In genomic region chr11:92765965-92766371, GRCh38 we compare ENCODE assay signal across 8 cellular contexts.
DNase-seq lines count a peak whose midpoint lies in the region; ATAC-seq and TF ChIP-seq lines count a peak whose summit lies in the region.

No MANE protein-coding gene starts in this region.

- H3K9me3 ChIP-seq in spleen = no peaks in the 10 kb centered on the region

- ATAC-seq in HG02885 (IDR thresholded peaks at IDR 0.05; ENCODE audit: poor library complexity, unreplicated experiment) = peak; percentile 34
- peak; percentile 93 for ATAC-seq in WTC11
- no peak for ATAC-seq in GM18519 (IDR thresholded peaks at IDR 0.05; ENCODE audit: low FRiP score, unreplicated experiment)

- H3K27ac Mint-ChIP-seq in WTC11 = peak overlapping the region; percentile 86

- peaks cover 0 to 6% (median 0%) of the 10 kb centered on the region in 7 donors for H3K27me3 ChIP-seq in spleen (replicated peaks in 1 of 7)

- TF ChIP-seq POLR2A in spleen (IDR thresholded peaks at IDR 0.05) = no peak

- H3K9me3 Mint-ChIP-seq in WTC11 = no peaks in the 10 kb centered on the region

- peak overlapping the region in 4 of 8 donors; percentile 6 to 52 (median 24) for H3K4me3 ChIP-seq in spleen

- peaks cover 0 to 20% (median 12%) of the 10 kb centered on the region in 6 donors for H3K4me1 ChIP-seq in spleen

- TF ChIP-seq CTCF in WTC11 (IDR thresholded peaks at IDR 0.05) (no peak), spleen (IDR thresholded peaks at IDR 0.05 in 8 of 11, conservative IDR thresholded peaks at IDR 0.05 in 3 of 11) (no peak)

- H3K36me3 ChIP-seq in spleen = no peaks in the 10 kb centered on the region

- intact Hi-C loops in spleen (cut with DNase I; ENCODE audit: low total_unique reads) = no loop called here

- peaks cover 20% of the 10 kb centered on the region for H3K4me1 Mint-ChIP-seq in WTC11

- DNase-seq in WTC11 (ENCODE audit: low spot score) (peak; percentile 54), hepatic stellate cell (ENCODE audit: low spot score) (peak; percentile 7), spleen (peak; percentile 76), NOMO-1 (lab: John Stamatoyannopoulos, UW; ENCODE audit: unreplicated experiment in 2 of 2) (no peak), SW 1271 (lab: John Stamatoyannopoulos, UW) (no peak)
- no peak for DNase-seq in activated naive CD4-positive, alpha-beta T cell treated with Interleukin-2 at 50 U/mL for 16 hours

- POLR2A ChIA-PET in WTC11 (lab: Charles Lee) = no interaction called here

- peak overlapping the region in 6 of 8 donors; percentile 35 to 74 (median 51) for H3K27ac ChIP-seq in spleen

- no peaks in the 10 kb centered on the region for H3K27me3 Mint-ChIP-seq in WTC11 (ENCODE audit: low read depth)

- H3K4me3 Mint-ChIP-seq in WTC11 = no peak overlapping the region

- H3K36me3 Mint-ChIP-seq in WTC11 = no peaks in the 10 kb centered on the region

- 1 to 4% (median 2%) methylated on average over 10 of the region's 10 CpGs for WGBS in spleen, 5 donors

- CTCF ChIA-PET in WTC11 (lab: Charles Lee) = no interaction called here

TF ChIP-seq in WTC11, 78 proteins besides CTCF, POLR2A, EP300 and RAD21:
- TF ChIP-seq, protein P1, sequence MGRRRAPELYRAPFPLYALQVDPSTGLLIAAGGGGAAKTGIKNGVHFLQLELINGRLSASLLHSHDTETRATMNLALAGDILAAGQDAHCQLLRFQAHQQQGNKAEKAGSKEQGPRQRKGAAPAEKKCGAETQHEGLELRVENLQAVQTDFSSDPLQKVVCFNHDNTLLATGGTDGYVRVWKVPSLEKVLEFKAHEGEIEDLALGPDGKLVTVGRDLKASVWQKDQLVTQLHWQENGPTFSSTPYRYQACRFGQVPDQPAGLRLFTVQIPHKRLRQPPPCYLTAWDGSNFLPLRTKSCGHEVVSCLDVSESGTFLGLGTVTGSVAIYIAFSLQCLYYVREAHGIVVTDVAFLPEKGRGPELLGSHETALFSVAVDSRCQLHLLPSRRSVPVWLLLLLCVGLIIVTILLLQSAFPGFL (CRISPR knock-in tag; IDR thresholded peaks at IDR 0.05; ENCODE audit: borderline replicate concordance) = no peak
- TF ChIP-seq EMX1 (CRISPR knock-in tag; IDR thresholded peaks at IDR 0.05) (no peak), ETV6 (CRISPR knock-in tag; IDR thresholded peaks at IDR 0.05) (peak; percentile 98), ZNF263 (CRISPR knock-in tag; IDR thresholded peaks at IDR 0.05; ENCODE audit: low read depth) (no peak), FOXP1 (CRISPR knock-in tag; IDR thresholded peaks at IDR 0.05; ENCODE audit: borderline replicate concordance) (no peak), NR1H2 (CRISPR knock-in tag; IDR thresholded peaks at IDR 0.05) (no peak), TEAD1 (CRISPR knock-in tag; IDR thresholded peaks at IDR 0.05) (no peak)

Comparison
In these comparisons a context has a peak if more than half of its experiments do, and no peak if none do; other contexts are left out.
1. DNase-seq: peak in WTC11 (single experiment), hepatic stellate cell (single experiment) and spleen (single experiment); none in NOMO-1 (0 of 2), activated naive CD4-positive, alpha-beta T cell treated with Interleukin-2 at 50 U/mL for 16 hours (single experiment) and SW 1271 (0 of 2).